ENCODE assay signal across 10 cellular contexts in the genomic region with DNA sequence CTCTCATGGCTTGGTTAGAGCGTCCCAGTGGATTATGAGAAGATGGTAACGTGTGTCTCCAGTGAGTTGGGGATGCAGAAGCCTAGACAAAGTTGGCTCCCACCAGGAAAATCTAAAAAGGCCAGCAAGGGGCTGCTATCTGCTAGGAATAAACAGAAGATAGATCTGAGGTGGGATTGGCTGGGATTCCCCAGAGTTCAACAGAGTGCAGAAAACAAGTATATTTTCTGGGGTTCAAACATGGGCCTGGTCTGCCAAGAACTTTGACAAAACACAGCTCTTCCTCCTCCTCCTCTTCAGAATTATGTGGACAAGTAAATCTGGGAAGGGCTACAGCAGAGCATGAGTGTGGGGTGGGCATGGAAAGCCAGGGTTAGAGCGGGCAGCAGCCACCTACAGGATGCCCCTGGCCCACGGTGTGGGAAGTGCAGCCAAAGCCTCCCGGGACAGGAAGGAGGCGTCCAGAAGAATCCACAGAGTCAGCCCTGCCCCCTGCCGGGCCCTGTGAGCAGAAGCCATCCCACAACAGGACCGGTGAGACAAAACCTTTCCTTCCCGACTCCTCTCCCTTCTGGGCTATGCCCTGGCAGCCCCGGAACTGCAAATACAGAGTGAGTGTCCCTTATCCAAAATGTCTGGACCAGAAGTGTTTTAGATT.
DNase-seq lines count a peak whose midpoint lies in the region; ATAC-seq, FAIRE-seq and TF ChIP-seq lines count a peak whose summit lies in the region.
"Had no signal": no experiment of that assay in that cellular context is flagged by ENCODE, and none has a peak within 500 bp of the region (broad histone marks: within the 10 kb centered on the region; RNA-seq: fewer than 3 reads in every experiment).

No MANE protein-coding gene starts in this region.

- no peak overlapping the region for H3K9ac ChIP-seq in fibroblast of lung (ENCODE audit: insufficient read depth, low read length)

- H3K27me3 Mint-ChIP-seq in activated T-cell treated with anti-CD3 and anti-CD28 coated beads, Interleukin-2, amount 50 U/mL, for 24 hours, result peaks cover 20% of the 10 kb centered on the region
- H3K27me3 Mint-ChIP-seq in activated T-helper 1 cell treated with anti-CD3 and anti-CD28 coated beads, Interleukin-12 subunit alpha, Interleukin-12 subunit beta, Interleukin-2, Interleukin-4 antibody, amounts not matched to agents 30 ng/mL and 10 ng/mL and 1 ng/mL, durations not matched to agents 14 hours and 24 hours and 36 hours (ENCODE audit: insufficient read depth), result peaks cover 14% of the 10 kb centered on the region

- no peak overlapping the region for H3K4me3 Mint-ChIP-seq in activated T-cell treated with anti-CD3 and anti-CD28 coated beads, Interleukin-2, amount 50 U/mL, for 24 hours
- H3K4me3 Mint-ChIP-seq in activated T-helper 1 cell treated with anti-CD3 and anti-CD28 coated beads, Interleukin-12 subunit alpha, Interleukin-12 subunit beta, Interleukin-2, Interleukin-4 antibody, amounts not matched to agents 30 ng/mL and 10 ng/mL and 1 ng/mL, durations not matched to agents 14 hours and 24 hours and 36 hours, result no peak overlapping the region
- H3K4me3 Mint-ChIP-seq: CD8-positive, alpha-beta memory T cell had no signal

- 40 to 51% methylated on average over 10 of the region's 10 CpGs for WGBS in pancreas, 2 donors

- no peaks in the 10 kb centered on the region for H3K27me3 ChIP-seq in fibroblast of lung (ENCODE audit: control insufficient read depth, insufficient read depth, low read length)
- no peaks in the 10 kb centered on the region for H3K27me3 ChIP-seq in pancreas

- peak; percentile 53 for DNase-seq in activated T-cell treated with anti-CD3 and anti-CD28 coated beads, Interleukin-2, amount 50 U/mL, for 24 hours
- no peak for DNase-seq in activated T-cell treated with anti-CD3 and anti-CD28 coated beads for 4 hours
- peak; percentile 60 for DNase-seq in UCSD-AML1 (lab: John Stamatoyannopoulos, UW; ENCODE audit: unreplicated experiment)
- peak in 1 of 2 donors; percentile 41 for DNase-seq in fibroblast of lung (ENCODE audit: low read depth in 2 of 2)
- peak in 2 of 6 donors; percentile 23 to 46 for DNase-seq in pancreas
- no peak for DNase-seq in NCI-H1092 (lab: John Stamatoyannopoulos, UW)
- DNase-seq in activated T-helper 1 cell treated with anti-CD3 and anti-CD28 coated beads, Interleukin-12 subunit alpha, Interleukin-12 subunit beta, Interleukin-2, Interleukin-4 antibody, amounts not matched to agents 30 ng/mL and 10 ng/mL and 1 ng/mL, durations not matched to agents 14 hours and 24 hours and 36 hours (ENCODE audit: low spot score), result no peak
- no peak for DNase-seq in NCI-H2081 treated with DMSO at 0.1 percent for 48 hours (lab: John Stamatoyannopoulos, UW)

- no peak overlapping the region for H2AFZ ChIP-seq in fibroblast of lung (ENCODE audit: low read length)

- peak; percentile 18 to 50 for TF ChIP-seq CTCF in fibroblast of lung (conservative IDR thresholded peaks at IDR 0.05 in 1 of 2, IDR thresholded peaks at IDR 0.05 in 1 of 2; ENCODE audit: low read depth in 1 of 2, low read length in 2 of 2)
- peak in 1 of 4 donors; percentile 9 for TF ChIP-seq CTCF in pancreas (IDR thresholded peaks at IDR 0.05)

- H3K79me2 ChIP-seq in fibroblast of lung (ENCODE audit: control insufficient read depth, insufficient read depth, low read length), result no peaks in the 10 kb centered on the region

- peaks cover 10% of the 10 kb centered on the region for H3K4me1 Mint-ChIP-seq in activated T-cell treated with anti-CD3 and anti-CD28 coated beads, Interleukin-2, amount 50 U/mL, for 24 hours (ENCODE audit: low read depth)
- H3K4me1 Mint-ChIP-seq in activated T-helper 1 cell treated with anti-CD3 and anti-CD28 coated beads, Interleukin-12 subunit alpha, Interleukin-12 subunit beta, Interleukin-2, Interleukin-4 antibody, amounts not matched to agents 30 ng/mL and 10 ng/mL and 1 ng/mL, durations not matched to agents 14 hours and 24 hours and 36 hours (ENCODE audit: low read depth), result peaks cover 8% of the 10 kb centered on the region
- H3K4me1 Mint-ChIP-seq: CD8-positive, alpha-beta memory T cell had no signal

- FAIRE-seq in pancreas (lab: Jason Lieb, UNC), result no peak
- FAIRE-seq: TTC549 had no signal

- H3K4me1 ChIP-seq in fibroblast of lung (ENCODE audit: control insufficient read depth, extremely low read depth, insufficient read depth, low read length) (no peaks in the 10 kb centered on the region), pancreas (peaks cover 0 to 15% (median 0%) of the 10 kb centered on the region in 3 donors)

- no peaks in the 10 kb centered on the region for H3K9me3 Mint-ChIP-seq in activated T-cell treated with anti-CD3 and anti-CD28 coated beads, Interleukin-2, amount 50 U/mL, for 24 hours
- no peaks in the 10 kb centered on the region for H3K9me3 Mint-ChIP-seq in activated T-helper 1 cell treated with anti-CD3 and anti-CD28 coated beads, Interleukin-12 subunit alpha, Interleukin-12 subunit beta, Interleukin-2, Interleukin-4 antibody, amounts not matched to agents 30 ng/mL and 10 ng/mL and 1 ng/mL, durations not matched to agents 14 hours and 24 hours and 36 hours
- H3K9me3 Mint-ChIP-seq: CD8-positive, alpha-beta memory T cell had no signal

- H3K36me3 Mint-ChIP-seq in activated T-cell treated with anti-CD3 and anti-CD28 coated beads, Interleukin-2, amount 50 U/mL, for 24 hours (ENCODE audit: low read depth), result no peaks in the 10 kb centered on the region
- peaks cover 2% of the 10 kb centered on the region for H3K36me3 Mint-ChIP-seq in activated T-helper 1 cell treated with anti-CD3 and anti-CD28 coated beads, Interleukin-12 subunit alpha, Interleukin-12 subunit beta, Interleukin-2, Interleukin-4 antibody, amounts not matched to agents 30 ng/mL and 10 ng/mL and 1 ng/mL, durations not matched to agents 14 hours and 24 hours and 36 hours (ENCODE audit: low read depth)
- H3K36me3 Mint-ChIP-seq: CD8-positive, alpha-beta memory T cell had no signal

- intact Hi-C loops in pancreas (cut with DNase I), result no loop called here
- intact Hi-C loops in activated T-helper 1 cell treated with anti-CD3 and anti-CD28 coated beads, Interleukin-12 subunit alpha, Interleukin-12 subunit beta, Interleukin-2, Interleukin-4 antibody, amounts not matched to agents 30 ng/mL and 10 ng/mL and 1 ng/mL, durations not matched to agents 14 hours and 24 hours and 36 hours (cut with micrococcal nuclease), result loop anchor here (1.0 kb wide), 1 partner anchor 76 kb away; no protein-coding TSS in a partner anchor

- H4K20me1 ChIP-seq in fibroblast of lung (ENCODE audit: control insufficient read depth, extremely low read depth, insufficient read depth, low read length), result no peaks in the 10 kb centered on the region

- H3K9me3 ChIP-seq in fibroblast of lung (ENCODE audit: control insufficient read depth, insufficient read depth, low read depth, low read length) (no peaks in the 10 kb centered on the region), pancreas (no peaks in the 10 kb centered on the region)

- no peak overlapping the region for H3K4me2 ChIP-seq in fibroblast of lung (ENCODE audit: extremely low read depth, insufficient read depth, low read length)

- no peak overlapping the region for H3K4me3 ChIP-seq in fibroblast of lung (replicated peaks in 1 of 4; ENCODE audit: control extremely low read depth in 1 of 4, insufficient read depth in 1 of 4, low read depth in 3 of 4, low read length in 4 of 4)
- H3K4me3 ChIP-seq in pancreas, result no peak overlapping the region

- H3K36me3 ChIP-seq in fibroblast of lung (ENCODE audit: control insufficient read depth, insufficient read depth, low read length) (no peaks in the 10 kb centered on the region), pancreas (no peaks in the 10 kb centered on the region)

- no peak overlapping the region for H3K27ac ChIP-seq in fibroblast of lung (ENCODE audit: insufficient read depth, low read length)
- H3K27ac ChIP-seq in pancreas, result no peak overlapping the region

- H3K27ac Mint-ChIP-seq in activated T-cell treated with anti-CD3 and anti-CD28 coated beads, Interleukin-2, amount 50 U/mL, for 24 hours, result no peak overlapping the region
- H3K27ac Mint-ChIP-seq in activated T-helper 1 cell treated with anti-CD3 and anti-CD28 coated beads, Interleukin-12 subunit alpha, Interleukin-12 subunit beta, Interleukin-2, Interleukin-4 antibody, amounts not matched to agents 30 ng/mL and 10 ng/mL and 1 ng/mL, durations not matched to agents 14 hours and 24 hours and 36 hours, result no peak overlapping the region

- ATAC-seq in pancreas, result peak in 3 of 4 donors; percentile 47 to 56 (median 51)

Comparison
In these comparisons a context has a peak if more than half of its experiments do, and no peak if none do; other contexts are left out.
1. DNase-seq: peak in activated T-cell treated with anti-CD3 and anti-CD28 coated beads, Interleukin-2, amount 50 U/mL, for 24 hours (single experiment) and UCSD-AML1 (single experiment); none in activated T-cell treated with anti-CD3 and anti-CD28 coated beads for 4 hours (single experiment), NCI-H1092 (single experiment), activated T-helper 1 cell treated with anti-CD3 and anti-CD28 coated beads, Interleukin-12 subunit alpha, Interleukin-12 subunit beta, Interleukin-2, Interleukin-4 antibody, amounts not matched to agents 30 ng/mL and 10 ng/mL and 1 ng/mL, durations not matched to agents 14 hours and 24 hours and 36 hours (single experiment) and NCI-H2081 treated with DMSO at 0.1 percent for 48 hours (single experiment).